21 cellular contexts compared by ENCODE assay signal in genomic region chr1:6807782-6808181, GRCh38.
"Had no signal": no experiment of that assay in that cellular context is flagged by ENCODE, and none has a peak within 500 bp of the region (broad histone marks: within the 10 kb centered on the region; RNA-seq: fewer than 3 reads in every experiment).

No MANE protein-coding gene starts in this region.

- DNase-seq: activated T-cell treated with anti-CD3 and anti-CD28 coated beads, Interleukin-2, amount 50 U/mL, for 1 hour; aorta; brain microvascular endothelial cell; esophagus squamous epithelium; gastrocnemius medialis; left cardiac atrium; lower lobe of right lung; sigmoid colon; spleen; stimulated activated CD4-positive, alpha-beta T cell treated with anti-CD3 and anti-CD28 coated beads, Interleukin-4, amount 100 ng/mL, for 24 hours; stimulated activated naive CD4-positive, alpha-beta T cell treated with Interleukin-2 at 50 U/mL for 16 hours; T1000; upper lobe of left lung had no signal

- H2AFZ ChIP-seq: parathyroid adenoma had no signal

- H3K9me3 ChIP-seq: esophagus squamous epithelium, gastrocnemius medialis, lower lobe of right lung, sigmoid colon, spleen, thoracic aorta, upper lobe of left lung had no signal

- H3K27me3 ChIP-seq: brain microvascular endothelial cell, esophagus squamous epithelium, gastrocnemius medialis, sigmoid colon, spleen, upper lobe of left lung had no signal

- H3K27ac ChIP-seq: brain microvascular endothelial cell, esophagus squamous epithelium, gastrocnemius medialis, lower lobe of right lung, parathyroid adenoma, sigmoid colon, spleen, thoracic aorta, upper lobe of left lung had no signal

- H3K36me3 ChIP-seq: brain microvascular endothelial cell, gastrocnemius medialis, lower lobe of right lung, sigmoid colon, thoracic aorta, upper lobe of left lung had no signal

- FAIRE-seq: colon, islet of Langerhans had no signal

- H3K9ac ChIP-seq: parathyroid adenoma had no signal

- ATAC-seq: activated naive CD4-positive, alpha-beta T cell treated with anti-CD3 and anti-CD28 coated beads, Interleukin-2, amount 50 U/mL, for 72 hours; activated T-helper 17 cell treated with anti-CD3 and anti-CD28 coated beads, Interleukin-2, amount 50 U/mL, for 72 hours; gastrocnemius medialis; left cardiac atrium; lower lobe of right lung; natural killer cell treated with Interleukin-12 subunit alpha and Interleukin-12 subunit beta and Interleukin-15 and Interleukin-18, amount 100 ng/mL, for 72 hours; WTC11 had no signal

- H3K4me3 ChIP-seq: esophagus squamous epithelium, gastrocnemius medialis, lower lobe of right lung, sigmoid colon, spleen, thoracic aorta, upper lobe of left lung had no signal
